Comparison of ENCODE assay signal across 8 cellular contexts in genomic region chr2:39227628-39228412, GRCh38. TPM values are rescaled to one million over a fixed set of nuclear protein-coding genes. Genes with fewer than 3 reads are reported as not detected.
DNase-seq lines count a peak whose midpoint lies in the region; ATAC-seq, FAIRE-seq and TF ChIP-seq lines count a peak whose summit lies in the region.

No MANE protein-coding gene starts in this region.

- no peaks in the 10 kb centered on the region for H3K27me3 Mint-ChIP-seq in activated naive CD8-positive, alpha-beta T cell treated with anti-CD3 and anti-CD28 coated beads, Interleukin-2, amount 10 ng/mL, durations not matched to agents 7 days and 5 days
- no peaks in the 10 kb centered on the region for H3K27me3 Mint-ChIP-seq in progenitor cell of endocrine pancreas

- peaks cover 46% of the 10 kb centered on the region for H3K4me1 Mint-ChIP-seq in activated naive CD8-positive, alpha-beta T cell treated with anti-CD3 and anti-CD28 coated beads, Interleukin-2, amount 10 ng/mL, durations not matched to agents 7 days and 5 days
- peaks cover 13% of the 10 kb centered on the region for H3K4me1 Mint-ChIP-seq in progenitor cell of endocrine pancreas (ENCODE audit: low read depth)

- peaks cover 7% of the 10 kb centered on the region for H3K36me3 Mint-ChIP-seq in activated naive CD8-positive, alpha-beta T cell treated with anti-CD3 and anti-CD28 coated beads, Interleukin-2, amount 10 ng/mL, durations not matched to agents 7 days and 5 days
- no peaks in the 10 kb centered on the region for H3K36me3 Mint-ChIP-seq in progenitor cell of endocrine pancreas (ENCODE audit: insufficient read depth)

- ATAC-seq in activated naive CD8-positive, alpha-beta T cell treated with anti-CD3 and anti-CD28 coated beads, Interleukin-2, amount 10 ng/mL, durations not matched to agents 7 days and 5 days (ENCODE audit: low read depth): peak; percentile 79

- H3K4me3 Mint-ChIP-seq in activated naive CD8-positive, alpha-beta T cell treated with anti-CD3 and anti-CD28 coated beads, Interleukin-2, amount 10 ng/mL, durations not matched to agents 7 days and 5 days: peak overlapping the region; percentile 79
- H3K4me3 Mint-ChIP-seq in progenitor cell of endocrine pancreas (ENCODE audit: low read depth): peak overlapping the region; percentile 45

- peaks cover 5% of the 10 kb centered on the region for H3K4me1 ChIP-seq in cardiac muscle cell (ENCODE audit: low read depth)

- TF ChIP-seq CTCF in cardiac muscle cell (IDR thresholded peaks at IDR 0.05; ENCODE audit: low read depth, low read length) (peak; percentile 91), progenitor cell of endocrine pancreas (IDR thresholded peaks at IDR 0.05; ENCODE audit: unreplicated experiment) (peak; percentile 96)

- no peak overlapping the region for H3K27ac ChIP-seq in cardiac muscle cell

- peak overlapping the region; percentile 90 for H3K27ac Mint-ChIP-seq in activated naive CD8-positive, alpha-beta T cell treated with anti-CD3 and anti-CD28 coated beads, Interleukin-2, amount 10 ng/mL, durations not matched to agents 7 days and 5 days
- no peak overlapping the region for H3K27ac Mint-ChIP-seq in progenitor cell of endocrine pancreas

- H3K9me3 Mint-ChIP-seq in activated naive CD8-positive, alpha-beta T cell treated with anti-CD3 and anti-CD28 coated beads, Interleukin-2, amount 10 ng/mL, durations not matched to agents 7 days and 5 days: no peaks in the 10 kb centered on the region
- H3K9me3 Mint-ChIP-seq in progenitor cell of endocrine pancreas (ENCODE audit: low read depth): no peaks in the 10 kb centered on the region

- H3K9me3 ChIP-seq in cardiac muscle cell (ENCODE audit: low read depth): no peaks in the 10 kb centered on the region

- no peaks in the 10 kb centered on the region for H3K36me3 ChIP-seq in cardiac muscle cell

- DNase-seq in GF-D8 (lab: John Stamatoyannopoulos, UW) (peak; percentile 37), HEK293T (ENCODE audit: extremely low spot score) (peak; percentile 75), NAMALWA (ENCODE audit: low spot score) (peak; percentile 82), T follicular helper cell (ENCODE audit: low read depth) (peak; percentile 68), cardiac muscle cell (ENCODE audit: low read depth in 1 of 2, low spot score in 1 of 2) (peak; percentile 84 to 86), progenitor cell of endocrine pancreas (ENCODE audit: low spot score, unreplicated experiment) (peak; percentile 59), urothelium cell line (ENCODE audit: low spot score) (peak; percentile 76)
- peak; percentile 90 for DNase-seq in activated naive CD8-positive, alpha-beta T cell treated with anti-CD3 and anti-CD28 coated beads, Interleukin-2, amount 10 ng/mL, durations not matched to agents 7 days and 5 days

- no peak for FAIRE-seq in urothelium cell line (lab: Jason Lieb, UNC)

- CTCF ChIA-PET in HEK293T (lab: Yijun Ruan, JAX): interaction anchor here (0.6 to 3.9 kb wide), 13 partner anchors 9 to 964 kb away, joined by 3 to 36 read pairs (median 4); partner anchors contain the start of gene SOS1

- H3K27me3 ChIP-seq in cardiac muscle cell: no peaks in the 10 kb centered on the region

- H3K4me3 ChIP-seq in cardiac muscle cell: peak overlapping the region; percentile 13

- POLR2A ChIA-PET in HEK293T (lab: Yijun Ruan, JAX): interaction anchor here (0.8 to 2.0 kb wide), 3 partner anchors 104 to 280 kb away, joined by 3 to 21 read pairs (median 10); partner anchors contain the start of gene SOS1
- POLR2A ChIA-PET in activated naive CD8-positive, alpha-beta T cell treated with anti-CD3 and anti-CD28 coated beads, Interleukin-2, amount 10 ng/mL, durations not matched to agents 7 days and 5 days (lab: Charles Lee): interaction anchor here (0.9 to 7.1 kb wide), 14 partner anchors 10 to 169 kb away, joined by 3 to 166 read pairs (median 8); partner anchors contain the start of gene SOS1

TF ChIP-seq in HEK293T, 16 proteins besides CTCF, POLR2A, EP300 and RAD21:
- TF ChIP-seq CTBP1 (IDR thresholded peaks at IDR 0.05; ENCODE audit: borderline replicate concordance) (no peak), BHLHE40 (IDR thresholded peaks at IDR 0.05; ENCODE audit: borderline replicate concordance) (no peak), ZNF384 (IDR thresholded peaks at IDR 0.05) (peak; percentile 65; the same call in 1 of the 2 replicates), FOXM1 (IDR thresholded peaks at IDR 0.05; ENCODE audit: borderline replicate concordance) (no peak), SP1 (IDR thresholded peaks at IDR 0.05) (no peak)
TF ChIP-seq in HEK293T: peak in this region for 1.

RNA-seq across cellular contexts. Expression of gene CDKL4, which starts 15.9 kb away (rescaled TPM):
- total RNA-seq in activated naive CD8-positive, alpha-beta T cell treated with anti-CD3 and anti-CD28 coated beads, Interleukin-2, amount 10 ng/mL, durations not matched to agents 7 days and 5 days: 1 to 10 TPM in 1 of 2 experiments, under 1 TPM in 1; 0.50 to 1.2 TPM
- total RNA-seq in cardiac muscle cell: 0.66 TPM in 1 of 2 replicates, not detected in the other
- not detected in 2 replicates for polyA plus RNA-seq in cardiac muscle cell
- 1.2 and 2.0 TPM in 2 replicates for total RNA-seq in progenitor cell of endocrine pancreas

Comparison
In these comparisons a context has a peak if more than half of its experiments do, and no peak if none do; other contexts are left out.
1. DNase-seq: peak in every context shown above with its lines; median percentile 90 in activated naive CD8-positive, alpha-beta T cell treated with anti-CD3 and anti-CD28 coated beads, Interleukin-2, amount 10 ng/mL, durations not matched to agents 7 days and 5 days; 85 in cardiac muscle cell; 82 in NAMALWA; 76 in urothelium cell line; 75 in HEK293T; 68 in T follicular helper cell; 59 in progenitor cell of endocrine pancreas; 37 in GF-D8.